9 cellular contexts compared by ENCODE assay signal in genomic region chr16:81623365-81624102, GRCh38.
DNase-seq lines count a peak whose midpoint lies in the region; ATAC-seq and TF ChIP-seq lines count a peak whose summit lies in the region.
"Had no signal": no experiment of that assay in that cellular context is flagged by ENCODE, and none has a peak within 500 bp of the region (broad histone marks: within the 10 kb centered on the region; RNA-seq: fewer than 3 reads in every experiment).

No MANE protein-coding gene starts in this region.

- no peaks in the 10 kb centered on the region for H3K36me3 ChIP-seq in prostate gland
- H3K36me3 ChIP-seq: HAP-1 had no signal

- in situ Hi-C loops in GM13977 (cut with MboI; ENCODE audit: low pct_unique_long_range_greater_than_20kb, low sequenced_read_pairs, unreplicated experiment) = no loop called here

- TF ChIP-seq POLR2A in prostate gland (IDR thresholded peaks at IDR 0.05) = no peak

- H3K4me1 ChIP-seq in prostate gland (replicated peaks) = peaks cover 5% of the 10 kb centered on the region
- H3K4me1 ChIP-seq: HAP-1 had no signal

- no peak overlapping the region for H3K4me3 ChIP-seq in AG09309 (ENCODE audit: control insufficient read depth, low read depth, low read length)
- H3K4me3 ChIP-seq in prostate gland = no peak overlapping the region
- H3K4me3 ChIP-seq: HAP-1 had no signal

- intact Hi-C loops in prostate gland (cut with DNase I) = loop anchor here (10.0 kb wide), 1 partner anchor 259 kb away; no protein-coding TSS in a partner anchor

- no peak overlapping the region for H3K27ac ChIP-seq in prostate gland

- 51% methylated on average over 5 of the region's 5 CpGs for WGBS in prostate gland

- ATAC-seq in HG03457 (IDR thresholded peaks at IDR 0.05; ENCODE audit: unreplicated experiment) = no peak
- no peak for ATAC-seq in HG03378 (IDR thresholded peaks at IDR 0.05; ENCODE audit: unreplicated experiment)

- DNase-seq in AG09309 (ENCODE audit: low read depth) = no peak
- DNase-seq in GM13977 (ENCODE audit: low spot score) = peak; percentile 78
- peak; percentile 1 for DNase-seq in NCI-H526 treated with DMSO at 0.1 percent for 48 hours (lab: John Stamatoyannopoulos, UW)
- DNase-seq in activated T-cell treated with anti-CD3 and anti-CD28 coated beads for 24 hours (ENCODE audit: low read depth) = peak; percentile 49
- peak; percentile 30 for DNase-seq in fibroblast of gingiva (ENCODE audit: low read depth)
- peak; percentile 54 for DNase-seq in prostate gland (ENCODE audit: low spot score)

- TF ChIP-seq CTCF in AG09309 (IDR thresholded peaks at IDR 0.05; ENCODE audit: control insufficient read depth, insufficient read depth, low read depth, low read length, missing control alignments) (peak; percentile 71), GM13977 (IDR thresholded peaks at IDR 0.05; ENCODE audit: extremely low read depth, insufficient read depth, missing control alignments) (peak; percentile 70), prostate gland (IDR thresholded peaks at IDR 0.05) (peak in 3 of 4 experiments; percentile 69 to 79 (median 77))

- no peaks in the 10 kb centered on the region for H3K9me3 ChIP-seq in prostate gland
- H3K9me3 ChIP-seq: HAP-1 had no signal

- no peaks in the 10 kb centered on the region for H3K27me3 ChIP-seq in prostate gland (replicated peaks; ENCODE audit: insufficient read depth)
